In the genomic region with DNA sequence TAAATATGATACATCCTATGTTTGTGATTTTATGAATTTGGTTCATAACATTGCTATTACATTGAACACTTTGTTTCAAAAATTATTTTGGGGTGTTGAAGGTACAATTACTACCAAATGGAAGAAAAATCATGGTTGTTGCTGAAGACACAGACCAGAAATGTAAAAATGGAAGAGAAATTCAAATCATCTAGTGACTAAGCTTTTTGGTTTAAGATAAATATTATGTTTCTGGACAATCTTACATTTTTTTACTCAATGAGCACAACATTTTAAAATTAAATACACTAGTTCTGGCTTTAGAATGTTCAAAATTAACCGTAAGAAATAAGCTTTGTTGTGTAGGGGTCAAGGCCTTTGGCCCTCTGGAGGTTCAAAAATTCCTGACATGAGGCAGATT, we compare ENCODE assay signal across 13 cellular contexts.
"Had no signal": no experiment of that assay in that cellular context is flagged by ENCODE, and none has a peak within 500 bp of the region (broad histone marks: within the 10 kb centered on the region; RNA-seq: fewer than 3 reads in every experiment).

No MANE protein-coding gene starts in this region.

- H3K36me3 Mint-ChIP-seq: activated naive CD4-positive, alpha-beta T cell treated with anti-CD3 and anti-CD28 coated beads, Interleukin-2, amount 50 U/mL, for 72 hours had no signal

- ATAC-seq: activated CD4-positive, CD25-positive, alpha-beta regulatory T cell treated with anti-CD3 and anti-CD28 coated beads, Interleukin-2, amount 50 U/mL, for 24 hours; activated naive CD4-positive, alpha-beta T cell treated with anti-CD3 and anti-CD28 coated beads, Interleukin-2, amount 50 U/mL, for 72 hours; activated naive CD8-positive, alpha-beta T cell treated with anti-CD3 and anti-CD28 coated beads, Interleukin-2, amount 50 U/mL, for 24 hours; activated T-cell treated with anti-CD3 and anti-CD28 coated beads, Interleukin-2, amount 50 U/mL, for 4 hours had no signal

- H3K27ac Mint-ChIP-seq: activated naive CD4-positive, alpha-beta T cell treated with anti-CD3 and anti-CD28 coated beads, Interleukin-2, amount 50 U/mL, for 72 hours; activated naive CD8-positive, alpha-beta T cell treated with anti-CD3 and anti-CD28 coated beads, Interleukin-2, amount 50 U/mL, for 24 hours; T-helper 1 cell treated with Interleukin-12 subunit alpha and Interleukin-12 subunit beta and Interleukin-4 antibody, amounts not matched to agents 30 μg/mL and 1 μg/mL, for 36 hours had no signal

- H3K36me3 ChIP-seq: brain microvascular endothelial cell had no signal

- H3K27me3 Mint-ChIP-seq: activated naive CD8-positive, alpha-beta T cell treated with anti-CD3 and anti-CD28 coated beads, Interleukin-2, amount 50 U/mL, for 24 hours had no signal

- H3K4me1 Mint-ChIP-seq: activated naive CD8-positive, alpha-beta T cell treated with anti-CD3 and anti-CD28 coated beads, Interleukin-2, amount 50 U/mL, for 24 hours had no signal

- H3K9me3 Mint-ChIP-seq: activated T-cell treated with anti-CD3 and anti-CD28 coated beads, Interleukin-2, amount 50 U/mL, for 4 hours; T-helper 1 cell treated with Interleukin-12 subunit alpha and Interleukin-12 subunit beta and Interleukin-4 antibody, amounts not matched to agents 30 μg/mL and 1 μg/mL, for 36 hours had no signal

- DNase-seq: activated CD4-positive, alpha-beta T cell treated with anti-CD3 and anti-CD28 coated beads for 48 hours; activated CD4-positive, alpha-beta T cell treated with anti-CD3 and anti-CD28 coated beads, Interleukin-2, amount 50 U/mL, for 48 hours; activated CD8-positive, alpha-beta memory T cell treated with anti-CD3 and anti-CD28 coated beads for 24 hours; activated effector memory CD4-positive, alpha-beta T cell treated with anti-CD3 and anti-CD28 coated beads, Interleukin-2, amount 50 U/mL, for 16 hours; activated naive CD4-positive, alpha-beta T cell treated with Interleukin-2 at 50 U/mL for 16 hours; activated naive CD8-positive, alpha-beta T cell treated with anti-CD3 and anti-CD28 coated beads, Interleukin-2, amount 50 U/mL, for 24 hours; activated T-cell treated with anti-CD3 and anti-CD28 coated beads, Interleukin-2, amount 50 U/mL, for 4 hours; NCI-H510A had no signal

- H3K4me3 Mint-ChIP-seq: activated naive CD8-positive, alpha-beta T cell treated with anti-CD3 and anti-CD28 coated beads, Interleukin-2, amount 50 U/mL, for 24 hours; activated T-cell treated with anti-CD3 and anti-CD28 coated beads, Interleukin-2, amount 50 U/mL, for 4 hours; T-helper 1 cell treated with Interleukin-12 subunit alpha and Interleukin-12 subunit beta and Interleukin-4 antibody, amounts not matched to agents 30 μg/mL and 1 μg/mL, for 36 hours had no signal

- H3K4me3 ChIP-seq: SK-N-MC had no signal

- H3K27ac ChIP-seq: brain microvascular endothelial cell, SK-N-MC had no signal

- H3K27me3 ChIP-seq: brain microvascular endothelial cell had no signal
